Comparison of ENCODE assay signal across 11 cellular contexts in genomic region chr7:69067397-69067796, GRCh38.
DNase-seq lines count a peak whose midpoint lies in the region; ATAC-seq and TF ChIP-seq lines count a peak whose summit lies in the region.
"Had no signal": no experiment of that assay in that cellular context is flagged by ENCODE, and none has a peak within 500 bp of the region (broad histone marks: within the 10 kb centered on the region; RNA-seq: fewer than 3 reads in every experiment).

No MANE protein-coding gene starts in this region.

- TF ChIP-seq CTCF in left ventricle myocardium inferior (IDR thresholded peaks at IDR 0.05; ENCODE audit: borderline replicate concordance) (peak; percentile 37), heart left ventricle (IDR thresholded peaks at IDR 0.05) (peak in 3 of 12 donors; percentile 11 to 13 (median 11)), foreskin keratinocyte (conservative IDR thresholded peaks at IDR 0.05) (peak; percentile 52), upper lobe of right lung (IDR thresholded peaks at IDR 0.05) (peak; percentile 37)

- H3K4me1 ChIP-seq in left ventricle myocardium inferior (no peaks in the 10 kb centered on the region), heart left ventricle (no peaks in the 10 kb centered on the region), NT2/D1 (ENCODE audit: insufficient read depth, insufficient read length) (no peaks in the 10 kb centered on the region), foreskin keratinocyte (no peaks in the 10 kb centered on the region), upper lobe of right lung (no peaks in the 10 kb centered on the region)

- H3K9me3 ChIP-seq in left ventricle myocardium inferior (replicated peaks) (peaks cover 28% of the 10 kb centered on the region), heart left ventricle (peaks cover 0 to 22% (median 1%) of the 10 kb centered on the region in 12 donors), NT2/D1 (ENCODE audit: insufficient read depth, low read length) (peaks cover 12% of the 10 kb centered on the region; the same call in 1 of the 2 replicates), upper lobe of right lung (no peaks in the 10 kb centered on the region)

- intact Hi-C loops in left ventricle myocardium inferior (cut with micrococcal nuclease) (no loop called here), heart left ventricle (cut with DNase I) (no loop called here), upper lobe of right lung (cut with DNase I) (no loop called here)

- ATAC-seq in heart left ventricle (no peak), foreskin keratinocyte (no peak), upper lobe of right lung (peak; percentile 85), HG03139 (IDR thresholded peaks at IDR 0.05; ENCODE audit: unreplicated experiment) (no peak)
- ATAC-seq: activated T-cell treated with anti-CD3 and anti-CD28 coated beads, Interleukin-2, amount 50 U/mL, for 4 hours had no signal

- no peak for TF ChIP-seq POLR2A in heart left ventricle (IDR thresholded peaks at IDR 0.05)

- no peaks in the 10 kb centered on the region for H3K36me3 ChIP-seq in left ventricle myocardium inferior
- no peaks in the 10 kb centered on the region for H3K36me3 ChIP-seq in heart left ventricle
- H3K36me3 ChIP-seq in NT2/D1 (ENCODE audit: insufficient read depth, insufficient read length, low read length): no peaks in the 10 kb centered on the region
- H3K36me3 ChIP-seq in upper lobe of right lung: no peaks in the 10 kb centered on the region

- WGBS in heart left ventricle, 4 donors: 23 to 41% (median 34%) methylated on average over 3 of the region's 3 CpGs

- DNase-seq in left ventricle myocardium inferior: no peak
- DNase-seq in heart left ventricle: no peak
- DNase-seq in NT2/D1 (ENCODE audit: low read depth, low spot score): peak; percentile 77
- peak in 1 of 2 donors; percentile 45 for DNase-seq in foreskin keratinocyte
- DNase-seq in upper lobe of right lung: peak; percentile 73
- no peak for DNase-seq in effector CD4-positive, alpha-beta T cell
- DNase-seq in NCI-H2227 treated with DMSO at 0.1 percent for 48 hours (lab: John Stamatoyannopoulos, UW): no peak
- DNase-seq: activated T-cell treated with anti-CD3 and anti-CD28 coated beads, Interleukin-2, amount 50 U/mL, for 4 hours; CD8-positive, alpha-beta memory T cell; cerebellar nuclear complex had no signal

- no peak overlapping the region for H3K9ac ChIP-seq in NT2/D1 (ENCODE audit: insufficient read length, low read depth)

- no peak overlapping the region for H3K4me3 ChIP-seq in left ventricle myocardium inferior
- no peak overlapping the region for H3K4me3 ChIP-seq in heart left ventricle
- H3K4me3 ChIP-seq in NT2/D1 (ENCODE audit: insufficient read length, low read depth): no peak overlapping the region
- H3K4me3 ChIP-seq in upper lobe of right lung: no peak overlapping the region

- peaks cover 18% of the 10 kb centered on the region for H3K27me3 ChIP-seq in left ventricle myocardium inferior (ENCODE audit: low read depth)
- peaks cover 0 to 10% (median 0%) of the 10 kb centered on the region in 9 donors for H3K27me3 ChIP-seq in heart left ventricle
- no peaks in the 10 kb centered on the region for H3K27me3 ChIP-seq in NT2/D1 (ENCODE audit: insufficient read depth, insufficient read length)
- no peaks in the 10 kb centered on the region for H3K27me3 ChIP-seq in foreskin keratinocyte
- H3K27me3 ChIP-seq in upper lobe of right lung: no peaks in the 10 kb centered on the region

- no peak overlapping the region for H3K27ac ChIP-seq in left ventricle myocardium inferior (replicated peaks)
- no peak overlapping the region for H3K27ac ChIP-seq in heart left ventricle
- H3K27ac ChIP-seq in foreskin keratinocyte: no peak overlapping the region
- H3K27ac ChIP-seq in upper lobe of right lung: no peak overlapping the region

Comparison
In these comparisons a context has a peak if more than half of its experiments do, and no peak if none do; other contexts are left out.
1. DNase-seq: peak in NT2/D1 (single experiment) and upper lobe of right lung (single experiment); none in left ventricle myocardium inferior (single experiment), heart left ventricle (0 of 5), effector CD4-positive, alpha-beta T cell (single experiment) and NCI-H2227 treated with DMSO at 0.1 percent for 48 hours (single experiment).